Comparison of ENCODE assay signal across 1 cellular context in the genomic region with DNA sequence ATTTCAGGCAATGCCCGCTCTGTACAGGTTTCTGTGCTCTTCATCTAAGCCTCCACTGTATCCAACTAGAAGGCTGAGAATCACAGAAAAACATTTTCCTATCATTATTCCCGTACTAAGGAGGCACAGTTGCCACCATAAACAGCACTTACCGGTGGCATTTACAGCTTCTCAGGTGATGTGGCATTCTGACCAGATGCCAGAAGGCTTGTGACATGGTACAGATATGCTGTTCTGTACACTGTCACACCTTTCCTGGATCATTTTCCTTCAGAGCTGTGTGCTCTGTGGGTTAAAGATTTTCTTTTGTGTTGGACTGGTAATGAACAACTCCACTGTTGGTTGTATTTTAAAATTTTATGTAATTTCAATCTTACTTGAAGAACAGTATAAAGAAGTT.
TF ChIP-seq lines count a peak whose summit lies in the region.

No MANE protein-coding gene starts in this region.

TF ChIP-seq in K562, 482 proteins besides CTCF, POLR2A, EP300 and RAD21:
- no peak for TF ChIP-seq ETV6 (IDR thresholded peaks at IDR 0.05; ENCODE audit: borderline replicate concordance in 1 of 2, low read depth in 2 of 2, low read length in 1 of 2)
- TF ChIP-seq ETV6 (CRISPR knock-in tag; IDR thresholded peaks at IDR 0.05; ENCODE audit: borderline replicate concordance): no peak
- no peak for TF ChIP-seq ZNF408 (CRISPR knock-in tag; IDR thresholded peaks at IDR 0.05; ENCODE audit: low read depth)
- TF ChIP-seq, protein P1, sequence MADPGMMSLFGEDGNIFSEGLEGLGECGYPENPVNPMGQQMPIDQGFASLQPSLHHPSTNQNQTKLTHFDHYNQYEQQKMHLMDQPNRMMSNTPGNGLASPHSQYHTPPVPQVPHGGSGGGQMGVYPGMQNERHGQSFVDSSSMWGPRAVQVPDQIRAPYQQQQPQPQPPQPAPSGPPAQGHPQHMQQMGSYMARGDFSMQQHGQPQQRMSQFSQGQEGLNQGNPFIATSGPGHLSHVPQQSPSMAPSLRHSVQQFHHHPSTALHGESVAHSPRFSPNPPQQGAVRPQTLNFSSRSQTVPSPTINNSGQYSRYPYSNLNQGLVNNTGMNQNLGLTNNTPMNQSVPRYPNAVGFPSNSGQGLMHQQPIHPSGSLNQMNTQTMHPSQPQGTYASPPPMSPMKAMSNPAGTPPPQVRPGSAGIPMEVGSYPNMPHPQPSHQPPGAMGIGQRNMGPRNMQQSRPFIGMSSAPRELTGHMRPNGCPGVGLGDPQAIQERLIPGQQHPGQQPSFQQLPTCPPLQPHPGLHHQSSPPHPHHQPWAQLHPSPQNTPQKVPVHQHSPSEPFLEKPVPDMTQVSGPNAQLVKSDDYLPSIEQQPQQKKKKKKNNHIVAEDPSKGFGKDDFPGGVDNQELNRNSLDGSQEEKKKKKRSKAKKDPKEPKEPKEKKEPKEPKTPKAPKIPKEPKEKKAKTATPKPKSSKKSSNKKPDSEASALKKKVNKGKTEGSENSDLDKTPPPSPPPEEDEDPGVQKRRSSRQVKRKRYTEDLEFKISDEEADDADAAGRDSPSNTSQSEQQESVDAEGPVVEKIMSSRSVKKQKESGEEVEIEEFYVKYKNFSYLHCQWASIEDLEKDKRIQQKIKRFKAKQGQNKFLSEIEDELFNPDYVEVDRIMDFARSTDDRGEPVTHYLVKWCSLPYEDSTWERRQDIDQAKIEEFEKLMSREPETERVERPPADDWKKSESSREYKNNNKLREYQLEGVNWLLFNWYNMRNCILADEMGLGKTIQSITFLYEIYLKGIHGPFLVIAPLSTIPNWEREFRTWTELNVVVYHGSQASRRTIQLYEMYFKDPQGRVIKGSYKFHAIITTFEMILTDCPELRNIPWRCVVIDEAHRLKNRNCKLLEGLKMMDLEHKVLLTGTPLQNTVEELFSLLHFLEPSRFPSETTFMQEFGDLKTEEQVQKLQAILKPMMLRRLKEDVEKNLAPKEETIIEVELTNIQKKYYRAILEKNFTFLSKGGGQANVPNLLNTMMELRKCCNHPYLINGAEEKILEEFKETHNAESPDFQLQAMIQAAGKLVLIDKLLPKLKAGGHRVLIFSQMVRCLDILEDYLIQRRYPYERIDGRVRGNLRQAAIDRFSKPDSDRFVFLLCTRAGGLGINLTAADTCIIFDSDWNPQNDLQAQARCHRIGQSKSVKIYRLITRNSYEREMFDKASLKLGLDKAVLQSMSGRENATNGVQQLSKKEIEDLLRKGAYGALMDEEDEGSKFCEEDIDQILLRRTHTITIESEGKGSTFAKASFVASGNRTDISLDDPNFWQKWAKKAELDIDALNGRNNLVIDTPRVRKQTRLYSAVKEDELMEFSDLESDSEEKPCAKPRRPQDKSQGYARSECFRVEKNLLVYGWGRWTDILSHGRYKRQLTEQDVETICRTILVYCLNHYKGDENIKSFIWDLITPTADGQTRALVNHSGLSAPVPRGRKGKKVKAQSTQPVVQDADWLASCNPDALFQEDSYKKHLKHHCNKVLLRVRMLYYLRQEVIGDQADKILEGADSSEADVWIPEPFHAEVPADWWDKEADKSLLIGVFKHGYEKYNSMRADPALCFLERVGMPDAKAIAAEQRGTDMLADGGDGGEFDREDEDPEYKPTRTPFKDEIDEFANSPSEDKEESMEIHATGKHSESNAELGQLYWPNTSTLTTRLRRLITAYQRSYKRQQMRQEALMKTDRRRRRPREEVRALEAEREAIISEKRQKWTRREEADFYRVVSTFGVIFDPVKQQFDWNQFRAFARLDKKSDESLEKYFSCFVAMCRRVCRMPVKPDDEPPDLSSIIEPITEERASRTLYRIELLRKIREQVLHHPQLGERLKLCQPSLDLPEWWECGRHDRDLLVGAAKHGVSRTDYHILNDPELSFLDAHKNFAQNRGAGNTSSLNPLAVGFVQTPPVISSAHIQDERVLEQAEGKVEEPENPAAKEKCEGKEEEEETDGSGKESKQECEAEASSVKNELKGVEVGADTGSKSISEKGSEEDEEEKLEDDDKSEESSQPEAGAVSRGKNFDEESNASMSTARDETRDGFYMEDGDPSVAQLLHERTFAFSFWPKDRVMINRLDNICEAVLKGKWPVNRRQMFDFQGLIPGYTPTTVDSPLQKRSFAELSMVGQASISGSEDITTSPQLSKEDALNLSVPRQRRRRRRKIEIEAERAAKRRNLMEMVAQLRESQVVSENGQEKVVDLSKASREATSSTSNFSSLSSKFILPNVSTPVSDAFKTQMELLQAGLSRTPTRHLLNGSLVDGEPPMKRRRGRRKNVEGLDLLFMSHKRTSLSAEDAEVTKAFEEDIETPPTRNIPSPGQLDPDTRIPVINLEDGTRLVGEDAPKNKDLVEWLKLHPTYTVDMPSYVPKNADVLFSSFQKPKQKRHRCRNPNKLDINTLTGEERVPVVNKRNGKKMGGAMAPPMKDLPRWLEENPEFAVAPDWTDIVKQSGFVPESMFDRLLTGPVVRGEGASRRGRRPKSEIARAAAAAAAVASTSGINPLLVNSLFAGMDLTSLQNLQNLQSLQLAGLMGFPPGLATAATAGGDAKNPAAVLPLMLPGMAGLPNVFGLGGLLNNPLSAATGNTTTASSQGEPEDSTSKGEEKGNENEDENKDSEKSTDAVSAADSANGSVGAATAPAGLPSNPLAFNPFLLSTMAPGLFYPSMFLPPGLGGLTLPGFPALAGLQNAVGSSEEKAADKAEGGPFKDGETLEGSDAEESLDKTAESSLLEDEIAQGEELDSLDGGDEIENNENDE (IDR thresholded peaks at IDR 0.05; ENCODE audit: low read depth, low read length): no peak
- TF ChIP-seq, protein P2, sequence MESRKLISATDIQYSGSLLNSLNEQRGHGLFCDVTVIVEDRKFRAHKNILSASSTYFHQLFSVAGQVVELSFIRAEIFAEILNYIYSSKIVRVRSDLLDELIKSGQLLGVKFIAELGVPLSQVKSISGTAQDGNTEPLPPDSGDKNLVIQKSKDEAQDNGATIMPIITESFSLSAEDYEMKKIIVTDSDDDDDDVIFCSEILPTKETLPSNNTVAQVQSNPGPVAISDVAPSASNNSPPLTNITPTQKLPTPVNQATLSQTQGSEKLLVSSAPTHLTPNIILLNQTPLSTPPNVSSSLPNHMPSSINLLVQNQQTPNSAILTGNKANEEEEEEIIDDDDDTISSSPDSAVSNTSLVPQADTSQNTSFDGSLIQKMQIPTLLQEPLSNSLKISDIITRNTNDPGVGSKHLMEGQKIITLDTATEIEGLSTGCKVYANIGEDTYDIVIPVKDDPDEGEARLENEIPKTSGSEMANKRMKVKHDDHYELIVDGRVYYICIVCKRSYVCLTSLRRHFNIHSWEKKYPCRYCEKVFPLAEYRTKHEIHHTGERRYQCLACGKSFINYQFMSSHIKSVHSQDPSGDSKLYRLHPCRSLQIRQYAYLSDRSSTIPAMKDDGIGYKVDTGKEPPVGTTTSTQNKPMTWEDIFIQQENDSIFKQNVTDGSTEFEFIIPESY (CRISPR knock-in tag; IDR thresholded peaks at IDR 0.05): no peak
- TF ChIP-seq RHOXF2B (CRISPR knock-in tag; conservative IDR thresholded peaks at IDR 0.05): no peak
- TF ChIP-seq SMARCA5 (IDR thresholded peaks at IDR 0.05): no peak
- TF ChIP-seq FOSL1 (tag; conservative IDR thresholded peaks at IDR 0.05): no peak
- TF ChIP-seq ZNF699 (CRISPR knock-in tag; IDR thresholded peaks at IDR 0.05; ENCODE audit: insufficient replicate concordance): no peak
- TF ChIP-seq NR2C1 (IDR thresholded peaks at IDR 0.05): no peak
- TF ChIP-seq NR2C1 (tag; IDR thresholded peaks at IDR 0.05): no peak
- TF ChIP-seq, protein P3, sequence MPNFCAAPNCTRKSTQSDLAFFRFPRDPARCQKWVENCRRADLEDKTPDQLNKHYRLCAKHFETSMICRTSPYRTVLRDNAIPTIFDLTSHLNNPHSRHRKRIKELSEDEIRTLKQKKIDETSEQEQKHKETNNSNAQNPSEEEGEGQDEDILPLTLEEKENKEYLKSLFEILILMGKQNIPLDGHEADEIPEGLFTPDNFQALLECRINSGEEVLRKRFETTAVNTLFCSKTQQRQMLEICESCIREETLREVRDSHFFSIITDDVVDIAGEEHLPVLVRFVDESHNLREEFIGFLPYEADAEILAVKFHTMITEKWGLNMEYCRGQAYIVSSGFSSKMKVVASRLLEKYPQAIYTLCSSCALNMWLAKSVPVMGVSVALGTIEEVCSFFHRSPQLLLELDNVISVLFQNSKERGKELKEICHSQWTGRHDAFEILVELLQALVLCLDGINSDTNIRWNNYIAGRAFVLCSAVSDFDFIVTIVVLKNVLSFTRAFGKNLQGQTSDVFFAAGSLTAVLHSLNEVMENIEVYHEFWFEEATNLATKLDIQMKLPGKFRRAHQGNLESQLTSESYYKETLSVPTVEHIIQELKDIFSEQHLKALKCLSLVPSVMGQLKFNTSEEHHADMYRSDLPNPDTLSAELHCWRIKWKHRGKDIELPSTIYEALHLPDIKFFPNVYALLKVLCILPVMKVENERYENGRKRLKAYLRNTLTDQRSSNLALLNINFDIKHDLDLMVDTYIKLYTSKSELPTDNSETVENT (CRISPR knock-in tag; IDR thresholded peaks at IDR 0.05): no peak
- TF ChIP-seq ZKSCAN1 (IDR thresholded peaks at IDR 0.05; ENCODE audit: low read depth, low read length): no peak
- TF ChIP-seq, protein P4, sequence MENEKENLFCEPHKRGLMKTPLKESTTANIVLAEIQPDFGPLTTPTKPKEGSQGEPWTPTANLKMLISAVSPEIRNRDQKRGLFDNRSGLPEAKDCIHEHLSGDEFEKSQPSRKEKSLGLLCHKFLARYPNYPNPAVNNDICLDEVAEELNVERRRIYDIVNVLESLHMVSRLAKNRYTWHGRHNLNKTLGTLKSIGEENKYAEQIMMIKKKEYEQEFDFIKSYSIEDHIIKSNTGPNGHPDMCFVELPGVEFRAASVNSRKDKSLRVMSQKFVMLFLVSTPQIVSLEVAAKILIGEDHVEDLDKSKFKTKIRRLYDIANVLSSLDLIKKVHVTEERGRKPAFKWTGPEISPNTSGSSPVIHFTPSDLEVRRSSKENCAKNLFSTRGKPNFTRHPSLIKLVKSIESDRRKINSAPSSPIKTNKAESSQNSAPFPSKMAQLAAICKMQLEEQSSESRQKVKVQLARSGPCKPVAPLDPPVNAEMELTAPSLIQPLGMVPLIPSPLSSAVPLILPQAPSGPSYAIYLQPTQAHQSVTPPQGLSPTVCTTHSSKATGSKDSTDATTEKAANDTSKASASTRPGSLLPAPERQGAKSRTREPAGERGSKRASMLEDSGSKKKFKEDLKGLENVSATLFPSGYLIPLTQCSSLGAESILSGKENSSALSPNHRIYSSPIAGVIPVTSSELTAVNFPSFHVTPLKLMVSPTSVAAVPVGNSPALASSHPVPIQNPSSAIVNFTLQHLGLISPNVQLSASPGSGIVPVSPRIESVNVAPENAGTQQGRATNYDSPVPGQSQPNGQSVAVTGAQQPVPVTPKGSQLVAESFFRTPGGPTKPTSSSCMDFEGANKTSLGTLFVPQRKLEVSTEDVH (IDR thresholded peaks at IDR 0.05; ENCODE audit: low read depth, partially characterized antibody): no peak
- TF ChIP-seq, protein P5, sequence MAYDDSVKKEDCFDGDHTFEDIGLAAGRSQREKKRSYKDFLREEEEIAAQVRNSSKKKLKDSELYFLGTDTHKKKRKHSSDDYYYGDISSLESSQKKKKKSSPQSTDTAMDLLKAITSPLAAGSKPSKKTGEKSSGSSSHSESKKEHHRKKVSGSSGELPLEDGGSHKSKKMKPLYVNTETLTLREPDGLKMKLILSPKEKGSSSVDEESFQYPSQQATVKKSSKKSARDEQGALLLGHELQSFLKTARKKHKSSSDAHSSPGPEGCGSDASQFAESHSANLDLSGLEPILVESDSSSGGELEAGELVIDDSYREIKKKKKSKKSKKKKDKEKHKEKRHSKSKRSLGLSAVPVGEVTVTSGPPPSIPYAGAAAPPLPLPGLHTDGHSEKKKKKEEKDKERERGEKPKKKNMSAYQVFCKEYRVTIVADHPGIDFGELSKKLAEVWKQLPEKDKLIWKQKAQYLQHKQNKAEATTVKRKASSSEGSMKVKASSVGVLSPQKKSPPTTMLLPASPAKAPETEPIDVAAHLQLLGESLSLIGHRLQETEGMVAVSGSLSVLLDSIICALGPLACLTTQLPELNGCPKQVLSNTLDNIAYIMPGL (CRISPR knock-in tag; IDR thresholded peaks at IDR 0.05): no peak
- no peak for TF ChIP-seq FUS (optimal IDR thresholded peaks at IDR 0.05; ENCODE audit: low read depth, low read length)
- TF ChIP-seq GATAD2B (IDR thresholded peaks at IDR 0.05; ENCODE audit: borderline replicate concordance): no peak
- TF ChIP-seq ZNF175 (CRISPR knock-in tag; IDR thresholded peaks at IDR 0.05; ENCODE audit: low read depth): no peak
- TF ChIP-seq ZFP30 (CRISPR knock-in tag; IDR thresholded peaks at IDR 0.05; ENCODE audit: borderline replicate concordance): no peak
